ENCODE assay signal across 8 cellular contexts in genomic region chr18:35949903-35950627, GRCh38.
DNase-seq lines count a peak whose midpoint lies in the region; ATAC-seq and TF ChIP-seq lines count a peak whose summit lies in the region.

No MANE protein-coding gene starts in this region.

- H3K27ac ChIP-seq in breast epithelium (no peak overlapping the region), skeletal muscle tissue (ENCODE audit: low read depth, low read length) (no peak overlapping the region)

- no peak for TF ChIP-seq POLR2A in breast epithelium (IDR thresholded peaks at IDR 0.05)

- peak; percentile 63 to 72 for TF ChIP-seq CTCF in Caco-2 (IDR thresholded peaks at IDR 0.05; ENCODE audit: insufficient read depth in 1 of 2, low read depth in 1 of 2, low read length in 1 of 2, severe bottlenecking in 1 of 2, unreplicated experiment in 1 of 2)
- peak; percentile 71 to 90 (median 84) for TF ChIP-seq CTCF in breast epithelium (IDR thresholded peaks at IDR 0.05)

- H3K4me1 Mint-ChIP-seq in Caco-2 (ENCODE audit: low read depth, unreplicated experiment), result no peaks in the 10 kb centered on the region

- BruUV-seq in Caco-2 (replicated peaks; lab: Mats Ljungman, UMichigan), result no TSS peak

- H3K27ac Mint-ChIP-seq in Caco-2 (ENCODE audit: unreplicated experiment), result no peak overlapping the region

- H3K9me3 Mint-ChIP-seq in Caco-2 (ENCODE audit: unreplicated experiment), result no peaks in the 10 kb centered on the region

- POLR2A ChIA-PET in Caco-2 (lab: Charles Lee), result no interaction called here

- no peaks in the 10 kb centered on the region for H3K36me3 ChIP-seq in Caco-2 (ENCODE audit: control insufficient read depth, insufficient read depth, low read length)
- no peaks in the 10 kb centered on the region for H3K36me3 ChIP-seq in breast epithelium
- no peaks in the 10 kb centered on the region for H3K36me3 ChIP-seq in skeletal muscle tissue (ENCODE audit: control insufficient read depth in 3 of 3, insufficient read depth in 3 of 3, low read length in 3 of 3)

- H3K36me3 Mint-ChIP-seq in Caco-2 (ENCODE audit: insufficient read depth, unreplicated experiment), result no peaks in the 10 kb centered on the region

- H3K4me1 ChIP-seq in Caco-2, result no peaks in the 10 kb centered on the region
- H3K4me1 ChIP-seq in breast epithelium, result no peaks in the 10 kb centered on the region
- H3K4me1 ChIP-seq in skeletal muscle tissue (ENCODE audit: control insufficient read depth in 3 of 3, insufficient read depth in 3 of 3, low read length in 3 of 3), result peaks cover 2 to 6% (median 6%) of the 10 kb centered on the region in 3 donors

- no peak overlapping the region for H3K4me3 ChIP-seq in Caco-2 (ENCODE audit: low read depth, low read length)
- H3K4me3 ChIP-seq in breast epithelium, result peak overlapping the region; percentile 45 to 78 (median 51)
- H3K4me3 ChIP-seq in skeletal muscle tissue (ENCODE audit: low read length in 3 of 3), result peak overlapping the region; percentile 69 to 81 (median 75)

- H3K27me3 Mint-ChIP-seq in Caco-2 (ENCODE audit: insufficient read depth, unreplicated experiment), result peaks cover 2% of the 10 kb centered on the region

- H3K27me3 ChIP-seq in Caco-2 (replicated peaks; ENCODE audit: control insufficient read depth, insufficient read depth, low read length) (no peaks in the 10 kb centered on the region), breast epithelium (no peaks in the 10 kb centered on the region), skeletal muscle tissue (ENCODE audit: control insufficient read depth in 3 of 3, insufficient read depth in 3 of 3, low read length in 3 of 3) (peaks cover 0 to 4% (median 3%) of the 10 kb centered on the region in 3 donors)

- H3K9me3 ChIP-seq in Caco-2 (no peaks in the 10 kb centered on the region), breast epithelium (no peaks in the 10 kb centered on the region), skeletal muscle tissue (ENCODE audit: control insufficient read depth in 3 of 3, low read length in 3 of 3) (no peaks in the 10 kb centered on the region)

- ATAC-seq in GM21723 (IDR thresholded peaks at IDR 0.05; ENCODE audit: unreplicated experiment), result peak; percentile 70

- DNase-seq in Caco-2 (peak in 1 of 2 experiments; percentile 34), NCI-H1417 (lab: John Stamatoyannopoulos, UW) (peak; percentile 62 to 86 (median 76)), UCSD-AML1 (lab: John Stamatoyannopoulos, UW; ENCODE audit: unreplicated experiment) (peak; percentile 30), breast epithelium (ENCODE audit: low spot score in 2 of 2) (peak in 1 of 2 donors; percentile 59), iPS-NIHi11 (ENCODE audit: low spot score) (peak; percentile 75)
- no peak for DNase-seq in NK-92 treated with Interleukin-12 subunit alpha and Interleukin-12 subunit beta, amount 100 ng/mL, for 24 hours (lab: John Stamatoyannopoulos, UW)

- intact Hi-C loops in Caco-2 (cut with micrococcal nuclease; ENCODE audit: unreplicated experiment) (loop anchor here (1.0 kb wide), 1 partner anchor 194 kb away; no protein-coding TSS in a partner anchor), breast epithelium (cut with DNase I; ENCODE audit: low total_unique reads) (no loop called here)

- CTCF ChIA-PET in Caco-2 (lab: Charles Lee), result interaction anchor here (0.8 kb wide), 1 partner anchor 13 kb away, joined by 3 read pairs; no protein-coding TSS in a partner anchor

- peak overlapping the region; percentile 44 for H3K4me3 Mint-ChIP-seq in Caco-2 (ENCODE audit: unreplicated experiment)

- H3K9ac ChIP-seq in skeletal muscle tissue (ENCODE audit: low read depth in 1 of 3, low read length in 3 of 3), result peak overlapping the region; percentile 47 to 76 (median 68)
